Comparison of ENCODE assay signal across 8 cellular contexts in genomic region chr4:105471566-105472176, GRCh38. TPM values are rescaled to one million over a fixed set of nuclear protein-coding genes. Genes with fewer than 3 reads are reported as not detected.
A peak's percentile ranks its signal among the peaks of the same experiment; 100 is the strongest.
DNase-seq lines count a peak whose midpoint lies in the region; ATAC-seq and TF ChIP-seq lines count a peak whose summit lies in the region.

No MANE protein-coding gene starts in this region.

- H3K36me3 Mint-ChIP-seq in activated naive CD4-positive, alpha-beta T cell treated with anti-CD3 and anti-CD28 coated beads for 36 hours (ENCODE audit: low read depth), result peaks cover 43% of the 10 kb centered on the region

- H3K27ac Mint-ChIP-seq in activated naive CD4-positive, alpha-beta T cell treated with anti-CD3 and anti-CD28 coated beads for 36 hours, result peak overlapping the region; percentile 98

- no peak overlapping the region for H3K27ac ChIP-seq in SJCRH30
- no peak overlapping the region for H3K27ac ChIP-seq in ovary
- peak overlapping the region in 3 of 4 donors; percentile 99 for H3K27ac ChIP-seq in tibial nerve

- H3K9me3 ChIP-seq in SJCRH30 (replicated peaks), result no peaks in the 10 kb centered on the region
- no peaks in the 10 kb centered on the region for H3K9me3 ChIP-seq in ovary
- H3K9me3 ChIP-seq in tibial nerve, result no peaks in the 10 kb centered on the region

- no peak for TF ChIP-seq POLR2A in ovary (IDR thresholded peaks at IDR 0.05)
- no peak for TF ChIP-seq POLR2A in tibial nerve (IDR thresholded peaks at IDR 0.05)

- peaks cover 44% of the 10 kb centered on the region for H3K4me1 Mint-ChIP-seq in activated naive CD4-positive, alpha-beta T cell treated with anti-CD3 and anti-CD28 coated beads for 36 hours (ENCODE audit: low read depth)

- TF ChIP-seq EP300 in ovary (IDR thresholded peaks at IDR 0.05), result no peak
- TF ChIP-seq EP300 in tibial nerve (IDR thresholded peaks at IDR 0.05), result no peak

- H3K9me3 Mint-ChIP-seq in activated naive CD4-positive, alpha-beta T cell treated with anti-CD3 and anti-CD28 coated beads for 36 hours, result no peaks in the 10 kb centered on the region

- no peaks in the 10 kb centered on the region for H3K4me1 ChIP-seq in SJCRH30
- H3K4me1 ChIP-seq in ovary (ENCODE audit: insufficient read depth), result peaks cover 3% of the 10 kb centered on the region
- peaks cover 0 to 35% (median 16%) of the 10 kb centered on the region in 4 donors for H3K4me1 ChIP-seq in tibial nerve

- intact Hi-C loops in activated naive CD4-positive, alpha-beta T cell treated with anti-CD3 and anti-CD28 coated beads for 36 hours (cut with micrococcal nuclease), result loop anchor here (1.0 to 5.0 kb wide), 4 partner anchors 330 to 979 kb away; partner anchors contain the start of gene CXXC4
- intact Hi-C loops in ovary (cut with DNase I), result loop anchor here in 2 of 4 donors (5.0 kb wide), 1 partner anchor 324 kb away; the partner anchor contains the start of gene TET2 (in 2 of the 2)

- CTCF ChIA-PET in activated naive CD4-positive, alpha-beta T cell treated with anti-CD3 and anti-CD28 coated beads for 36 hours (lab: Charles Lee), result interaction anchor here (0.7 to 4.9 kb wide), 10 partner anchors 10 to 561 kb away, joined by 3 to 23 read pairs (median 4); no protein-coding TSS in a partner anchor

- 4 to 10% (median 9%) methylated on average over 10 of the region's 10 CpGs for WGBS in ovary, 3 donors
- 6 to 9% methylated on average over 10 of the region's 10 CpGs for WGBS in tibial nerve, 2 donors

- peak; percentile 36 for ATAC-seq in GM21737 (IDR thresholded peaks at IDR 0.05; ENCODE audit: unreplicated experiment)

- H3K4me3 ChIP-seq in SJCRH30 (peak overlapping the region; percentile 2; the same call in 1 of the 2 replicates), ovary (peak overlapping the region; percentile 71), tibial nerve (peak overlapping the region in 2 of 4 donors; percentile 4 to 19)

- DNase-seq in DMS79 treated with DMSO at 0.1 percent for 48 hours (lab: John Stamatoyannopoulos, UW), result peak; percentile 18
- DNase-seq in SJCRH30, result peak; percentile 48 to 73
- DNase-seq in activated naive CD4-positive, alpha-beta T cell treated with anti-CD3 and anti-CD28 coated beads for 36 hours, result peak; percentile 88
- DNase-seq in glomerular endothelial cell (ENCODE audit: extremely low read depth, low read depth, low spot score), result peak; percentile 70
- peak in 4 of 5 donors; percentile 27 to 69 (median 40) for DNase-seq in ovary
- DNase-seq in tibial nerve (ENCODE audit: low spot score in 2 of 2), result peak; percentile 43 to 86

- TF ChIP-seq CTCF in LNCAP (IDR thresholded peaks at IDR 0.05), result peak; percentile 59
- TF ChIP-seq CTCF in ovary (IDR thresholded peaks at IDR 0.05), result peak in 2 of 3 donors; percentile 34 to 35
- TF ChIP-seq CTCF in tibial nerve (IDR thresholded peaks at IDR 0.05), result peak; percentile 54 to 74 (median 71)

- H3K4me3 Mint-ChIP-seq in activated naive CD4-positive, alpha-beta T cell treated with anti-CD3 and anti-CD28 coated beads for 36 hours, result peak overlapping the region; percentile 96

- H3K36me3 ChIP-seq in SJCRH30, result peaks cover 3% of the 10 kb centered on the region; the same call in 1 of the 2 replicates
- H3K36me3 ChIP-seq in ovary, result no peaks in the 10 kb centered on the region
- H3K36me3 ChIP-seq in tibial nerve, result no peaks in the 10 kb centered on the region

- no peaks in the 10 kb centered on the region for H3K27me3 Mint-ChIP-seq in activated naive CD4-positive, alpha-beta T cell treated with anti-CD3 and anti-CD28 coated beads for 36 hours (ENCODE audit: low read depth)

- H3K27me3 ChIP-seq in SJCRH30 (no peaks in the 10 kb centered on the region), ovary (no peaks in the 10 kb centered on the region), tibial nerve (no peaks in the 10 kb centered on the region)

RNA-seq across cellular contexts. Expression of gene PPA2, which starts 2.2 kb away (rescaled TPM):
- 46.9 and 47.1 TPM in 2 replicates for total RNA-seq in SJCRH30 (2014; rRNA removed; shearing (Covaris generic))
- total RNA-seq in activated naive CD4-positive, alpha-beta T cell treated with anti-CD3 and anti-CD28 coated beads for 36 hours, result 100 to 1,000 TPM; 117 to 119 TPM
- total RNA-seq in glomerular endothelial cell (67.3 and 99.7 TPM in 2 replicates), ovary (100 to 1,000 TPM in 2 of 7 donors, 10 to 100 TPM in 5; 53.5 to 127 (median 65.6) TPM), tibial nerve (100 to 1,000 TPM in 1 of 4 donors, 10 to 100 TPM in 3; 69.9 to 106 (median 84.7) TPM)
- 10 to 100 TPM; 43.8 to 71.7 TPM for polyA plus RNA-seq in ovary

Comparison
In these comparisons a context has a peak if more than half of its experiments do, and no peak if none do; other contexts are left out.
1. DNase-seq: peak in every context shown above with its lines; median percentile 88 in activated naive CD4-positive, alpha-beta T cell treated with anti-CD3 and anti-CD28 coated beads for 36 hours; 70 in glomerular endothelial cell; 64 in tibial nerve; 60 in SJCRH30; 40 in ovary; 18 in DMS79 treated with DMSO at 0.1 percent for 48 hours.
2. H3K27ac ChIP-seq: peak in tibial nerve (3 of 4); none in SJCRH30 (single experiment) and ovary (0 of 2).
3. Peak in every context shown above with its lines, with median percentiles within 50 percentile points of each other: CTCF ChIP-seq.